ENCODE assay signal across 1 cellular context in genomic region chr12:6083606-6084005, GRCh38.
TF ChIP-seq lines count a peak whose summit lies in the region.

No MANE protein-coding gene starts in this region.

TF ChIP-seq in SK-N-SH, 30 proteins besides CTCF, POLR2A, EP300 and RAD21 (continued from another document):
- TF ChIP-seq USF2 (IDR thresholded peaks at IDR 0.05; ENCODE audit: borderline replicate concordance, low read depth, low read length) (no peak), GATA2 (CRISPR knock-in tag; IDR thresholded peaks at IDR 0.05) (no peak), GABPA (IDR thresholded peaks at IDR 0.05; ENCODE audit: low read depth) (no peak), FOXJ3 (CRISPR knock-in tag; IDR thresholded peaks at IDR 0.05) (no peak), ELF1 (IDR thresholded peaks at IDR 0.05) (no peak)
